ENCODE assay signal across 14 cellular contexts in genomic region chr9:82495884-82496777, GRCh38.
"Had no signal": no experiment of that assay in that cellular context is flagged by ENCODE, and none has a peak within 500 bp of the region (broad histone marks: within the 10 kb centered on the region; RNA-seq: fewer than 3 reads in every experiment).

No MANE protein-coding gene starts in this region.

- H3K4me1 ChIP-seq: ascending aorta, breast epithelium, right lobe of liver had no signal

- H3K4me2 ChIP-seq: smooth muscle cell had no signal

- ATAC-seq: gastrocnemius medialis; left colon; natural killer cell treated with Interleukin-12 subunit alpha and Interleukin-12 subunit beta and Interleukin-15 and Interleukin-18, amount 100 ng/mL, for 72 hours; T-cell had no signal

- H3K4me3 ChIP-seq: ascending aorta, breast epithelium, gastrocnemius medialis, right lobe of liver, smooth muscle cell had no signal

- DNase-seq: activated CD4-positive, alpha-beta T cell treated with anti-CD3 and anti-CD28 coated beads for 1 hour; activated CD4-positive, alpha-beta T cell treated with anti-CD3 and anti-CD28 coated beads, Interleukin-2, amount 50 U/mL, for 4 hours; activated naive CD4-positive, alpha-beta T cell treated with anti-CD3 and anti-CD28 coated beads, Interleukin-2, amount 10 ng/mL, durations not matched to agents 7 days and 5 days; gastrocnemius medialis; left colon; occipital lobe; right lobe of liver; T-cell; T-helper 9 cell had no signal

- H3K9me3 ChIP-seq: ascending aorta, gastrocnemius medialis had no signal

- H3K27me3 ChIP-seq: ascending aorta, breast epithelium, gastrocnemius medialis, right lobe of liver had no signal

- H3K36me3 ChIP-seq: ascending aorta, breast epithelium, gastrocnemius medialis, right lobe of liver had no signal

- H3K27ac ChIP-seq: ascending aorta, breast epithelium, epithelial cell of prostate, gastrocnemius medialis, right lobe of liver had no signal
